In the genomic region with DNA sequence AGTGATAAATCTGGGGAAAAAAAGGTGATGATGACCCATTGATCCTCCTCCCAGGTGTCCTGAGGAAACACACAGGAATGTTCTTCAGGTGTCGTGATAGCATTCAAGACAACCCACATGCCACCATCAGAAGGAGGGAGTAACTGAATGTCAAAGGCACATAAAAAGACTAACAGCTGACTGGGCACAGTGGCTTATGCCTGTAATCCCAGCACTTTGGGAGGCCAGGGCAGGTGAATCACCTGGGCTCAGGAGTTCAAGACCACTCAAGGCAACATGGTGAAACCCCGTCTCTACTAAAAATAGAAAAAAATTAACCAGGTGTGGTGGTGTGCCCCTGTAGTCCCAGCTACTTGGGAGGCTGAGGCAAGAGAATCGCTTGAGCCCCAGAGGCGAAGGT, we compare ENCODE assay signal across 29 cellular contexts.
"Had no signal": no experiment of that assay in that cellular context is flagged by ENCODE, and none has a peak within 500 bp of the region (broad histone marks: within the 10 kb centered on the region; RNA-seq: fewer than 3 reads in every experiment).

No MANE protein-coding gene starts in this region.

- H3K27me3 Mint-ChIP-seq: dendritic cell treated with granulocyte-macrophage colony-stimulating factor and Interleukin-4, amounts not matched to agents 40 ng/mL and 50 ng/mL, for 4 days had no signal

- H3K27ac ChIP-seq: colonic mucosa, coronary artery, dorsolateral prefrontal cortex, epithelial cell of prostate, esophagus muscularis mucosa, esophagus squamous epithelium, foreskin keratinocyte, gastrocnemius medialis, gastroesophageal sphincter, heart left ventricle, heart right ventricle had no signal

- H3K27ac Mint-ChIP-seq: dendritic cell treated with granulocyte-macrophage colony-stimulating factor and Interleukin-4, amounts not matched to agents 40 ng/mL and 50 ng/mL, for 4 days; effector memory CD8-positive, alpha-beta T cell; endodermal cell had no signal

- FAIRE-seq: colon, endometrium, endothelial cell of umbilical vein, frontal cortex had no signal

- H3K4me3 ChIP-seq: colonic mucosa, coronary artery, dorsolateral prefrontal cortex, esophagus muscularis mucosa, esophagus squamous epithelium, gastrocnemius medialis, gastroesophageal sphincter, heart left ventricle, heart right ventricle had no signal

- H3K36me3 ChIP-seq: colonic mucosa, esophagus muscularis mucosa, esophagus squamous epithelium, gastrocnemius medialis, gastroesophageal sphincter, heart left ventricle, heart right ventricle had no signal

- ATAC-seq: effector memory CD8-positive, alpha-beta T cell; esophagus mucosa; foreskin keratinocyte; gastrocnemius medialis; gastroesophageal sphincter; heart left ventricle; heart right ventricle had no signal

- H3K4me1 ChIP-seq: colonic mucosa, esophagus muscularis mucosa, esophagus squamous epithelium, foreskin keratinocyte, gastrocnemius medialis, gastroesophageal sphincter, heart left ventricle, heart right ventricle had no signal

- H3K9me3 ChIP-seq: colonic mucosa, gastrocnemius medialis had no signal

- H3K4me1 Mint-ChIP-seq: endodermal cell had no signal

- DNase-seq: colonic mucosa; cortex of kidney; dermis blood vessel endothelial cell; dorsolateral prefrontal cortex; effector CD4-positive, alpha-beta T cell; effector CD8-positive, alpha-beta T cell; effector memory CD4-positive, alpha-beta T cell; effector memory CD8-positive, alpha-beta T cell; endodermal cell; erythroblast; esophagus squamous epithelium; foreskin fibroblast; foreskin keratinocyte; foreskin melanocyte; gastrocnemius medialis; glutamatergic neuron; head of caudate nucleus; heart left ventricle; heart right ventricle had no signal

- H3K27me3 ChIP-seq: colonic mucosa, dorsolateral prefrontal cortex, foreskin keratinocyte, gastrocnemius medialis had no signal

- H3K4me3 Mint-ChIP-seq: dendritic cell treated with granulocyte-macrophage colony-stimulating factor and Interleukin-4, amounts not matched to agents 40 ng/mL and 50 ng/mL, for 4 days; effector memory CD8-positive, alpha-beta T cell; endodermal cell had no signal
